In the genomic region with DNA sequence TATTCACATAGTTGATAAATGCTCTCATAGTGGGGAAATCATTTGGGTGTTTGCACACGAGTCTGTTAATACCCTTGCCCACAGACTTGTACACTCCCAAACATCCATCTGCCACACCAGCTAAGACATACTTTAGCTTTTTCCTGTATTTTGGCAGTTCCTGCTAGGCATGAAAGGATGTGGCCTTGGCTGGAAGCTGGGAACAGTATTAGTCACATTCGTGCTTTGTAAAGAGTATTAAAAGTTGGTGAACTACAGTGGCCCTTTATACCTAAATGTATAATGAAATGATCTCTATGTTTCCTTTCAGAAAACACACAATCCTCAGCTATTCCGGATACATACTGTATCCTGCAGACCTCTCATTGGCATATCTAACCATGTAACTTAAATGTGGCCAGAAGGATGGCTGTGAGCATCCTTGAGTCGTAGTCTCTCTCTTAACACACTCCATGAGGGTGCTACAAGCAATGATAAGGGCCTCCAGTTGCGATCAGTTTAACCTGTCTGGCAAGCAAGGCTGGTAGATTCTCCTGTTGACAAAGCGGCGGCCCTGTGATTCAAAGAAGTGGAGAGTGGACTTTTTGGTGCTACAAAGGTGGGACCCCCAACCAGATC, we compare ENCODE assay signal across 8 cellular contexts. TPM values are rescaled to one million over a fixed set of nuclear protein-coding genes. Genes with fewer than 3 reads are reported as not detected.
DNase-seq lines count a peak whose midpoint lies in the region; ATAC-seq and TF ChIP-seq lines count a peak whose summit lies in the region.

No MANE protein-coding gene starts in this region.

- H3K27ac Mint-ChIP-seq in activated CD8-positive, alpha-beta T cell treated with anti-CD3 and anti-CD28 coated beads, Interleukin-2, amount 10 ng/mL, durations not matched to agents 7 days and 5 days: peak overlapping the region; percentile 97

- in situ Hi-C loops in GM13976 (cut with MboI; ENCODE audit: low sequenced_read_pairs, unreplicated experiment): no loop called here

- peak; percentile 19 for DNase-seq in NCI-H2196 (lab: John Stamatoyannopoulos, UW; ENCODE audit: unreplicated experiment)
- DNase-seq in NCI-H2196 treated with DMSO at 0.1 percent for 48 hours (lab: John Stamatoyannopoulos, UW; ENCODE audit: unreplicated experiment): no peak
- no peak for DNase-seq in activated CD8-positive, alpha-beta T cell treated with anti-CD3 and anti-CD28 coated beads, Interleukin-2, amount 10 ng/mL, durations not matched to agents 7 days and 5 days
- no peak for DNase-seq in substantia nigra (lab: John Stamatoyannopoulos, UW)
- no peak for DNase-seq in NCI-H1105 treated with DMSO at 0.1 percent for 48 hours (lab: John Stamatoyannopoulos, UW)
- no peak for DNase-seq in GM13976 (ENCODE audit: low spot score)

- H3K9me3 Mint-ChIP-seq in activated CD8-positive, alpha-beta T cell treated with anti-CD3 and anti-CD28 coated beads, Interleukin-2, amount 10 ng/mL, durations not matched to agents 7 days and 5 days (ENCODE audit: insufficient read depth): no peaks in the 10 kb centered on the region

- peak overlapping the region; percentile 93 for H3K27ac ChIP-seq in substantia nigra (ENCODE audit: low read depth, low read length, poor library complexity, severe bottlenecking)

- POLR2A ChIA-PET in activated CD8-positive, alpha-beta T cell treated with anti-CD3 and anti-CD28 coated beads, Interleukin-2, amount 10 ng/mL, durations not matched to agents 7 days and 5 days (lab: Charles Lee): interaction anchor here (0.6 to 1.9 kb wide), 10 partner anchors 8 to 1683 kb away, joined by 3 to 9 read pairs (median 3); a partner anchor contains a TSS

- peaks cover 44% of the 10 kb centered on the region for H3K36me3 Mint-ChIP-seq in activated CD8-positive, alpha-beta T cell treated with anti-CD3 and anti-CD28 coated beads, Interleukin-2, amount 10 ng/mL, durations not matched to agents 7 days and 5 days (ENCODE audit: low read depth)

- H3K4me1 Mint-ChIP-seq in activated CD8-positive, alpha-beta T cell treated with anti-CD3 and anti-CD28 coated beads, Interleukin-2, amount 10 ng/mL, durations not matched to agents 7 days and 5 days (ENCODE audit: low read depth): peaks cover 56% of the 10 kb centered on the region

- H3K27me3 Mint-ChIP-seq in activated CD8-positive, alpha-beta T cell treated with anti-CD3 and anti-CD28 coated beads, Interleukin-2, amount 10 ng/mL, durations not matched to agents 7 days and 5 days (ENCODE audit: low read depth): peaks cover under 1% of the 10 kb centered on the region

- H3K4me3 Mint-ChIP-seq in activated CD8-positive, alpha-beta T cell treated with anti-CD3 and anti-CD28 coated beads, Interleukin-2, amount 10 ng/mL, durations not matched to agents 7 days and 5 days: peak overlapping the region; percentile 94

- ATAC-seq in activated CD8-positive, alpha-beta T cell treated with anti-CD3 and anti-CD28 coated beads, Interleukin-2, amount 10 ng/mL, durations not matched to agents 7 days and 5 days: no peak
- ATAC-seq in HG02623 (IDR thresholded peaks at IDR 0.05; ENCODE audit: unreplicated experiment): no peak

- CTCF ChIA-PET in activated CD8-positive, alpha-beta T cell treated with anti-CD3 and anti-CD28 coated beads, Interleukin-2, amount 10 ng/mL, durations not matched to agents 7 days and 5 days (lab: Charles Lee): interaction anchor here (0.6 to 3.6 kb wide), 9 partner anchors 15 to 357 kb away, joined by 3 to 21 read pairs (median 3); a partner anchor contains a TSS

- TF ChIP-seq CTCF in GM13976 (IDR thresholded peaks at IDR 0.05; ENCODE audit: borderline replicate concordance, control extremely low read depth, extremely low read depth, insufficient read depth, missing control alignments): no peak

- peak overlapping the region; percentile 71 for H3K4me3 ChIP-seq in iPS-11a (ENCODE audit: low read depth, low read length)

RNA-seq across cellular contexts. Expression of a gene that starts 1.5 kb away (rescaled TPM):
- total RNA-seq in activated CD8-positive, alpha-beta T cell treated with anti-CD3 and anti-CD28 coated beads, Interleukin-2, amount 10 ng/mL, durations not matched to agents 7 days and 5 days: 10 to 100 TPM; 49.9 to 59.8 TPM

RNA-seq across cellular contexts. Expression of a gene that starts 16.4 kb away (rescaled TPM):
- total RNA-seq in activated CD8-positive, alpha-beta T cell treated with anti-CD3 and anti-CD28 coated beads, Interleukin-2, amount 10 ng/mL, durations not matched to agents 7 days and 5 days: not detected

RNA-seq across cellular contexts. Expression of a gene that starts 40.7 kb away (rescaled TPM):
- total RNA-seq in activated CD8-positive, alpha-beta T cell treated with anti-CD3 and anti-CD28 coated beads, Interleukin-2, amount 10 ng/mL, durations not matched to agents 7 days and 5 days: not detected
